10 cellular contexts compared by ENCODE assay signal in genomic region chr19:19387108-19387507, GRCh38. TPM values are rescaled to one million over a fixed set of nuclear protein-coding genes. Genes with fewer than 3 reads are reported as not detected.
A peak's percentile ranks its signal among the peaks of the same experiment; 100 is the strongest.
DNase-seq lines count a peak whose midpoint lies in the region; ATAC-seq, FAIRE-seq and TF ChIP-seq lines count a peak whose summit lies in the region.
"Had no signal": no experiment of that assay in that cellular context is flagged by ENCODE, and none has a peak within 500 bp of the region (broad histone marks: within the 10 kb centered on the region; RNA-seq: fewer than 3 reads in every experiment).

No MANE protein-coding gene starts in this region.

- DNase-seq in A549 (ENCODE audit: low read depth in 1 of 2, low spot score in 1 of 2) (no peak), HL-60 (ENCODE audit: low read depth in 1 of 2, low spot score in 1 of 2) (no peak), prostate gland (ENCODE audit: low spot score) (no peak), amniotic stem cell (lab: John Stamatoyannopoulos, UW) (no peak), GM10266 (ENCODE audit: extremely low spot score) (no peak), ecto neural progenitor cell (ENCODE audit: low spot score) (no peak)
- DNase-seq: adrenal gland, NCI-H510A treated with DMSO at 0.1 percent for 48 hours had no signal

- H3K4me1 Mint-ChIP-seq in brain, result peaks cover 48% of the 10 kb centered on the region

- no peak for ATAC-seq in A549

- peaks cover 0 to 3% (median 0%) of the 10 kb centered on the region in 5 experiments for H3K9me3 Mint-ChIP-seq in brain

- H3K4me1 ChIP-seq in A549 (peaks cover 10% of the 10 kb centered on the region; the same call in 1 of the 3 replicates), mucosa of stomach (ENCODE audit: control insufficient read depth, insufficient read depth, low read length) (peaks cover 41% of the 10 kb centered on the region), prostate gland (replicated peaks) (peaks cover 2% of the 10 kb centered on the region)

- H3K4me3 Mint-ChIP-seq in brain, result peak overlapping the region; percentile 85 to 94 (median 88)

- intact Hi-C loops in prostate gland (cut with DNase I), result no loop called here

- H3K4me2 ChIP-seq in A549, result peak overlapping the region; percentile 97

- H3K27ac Mint-ChIP-seq in brain, result peak overlapping the region in 2 of 5 experiments; percentile 59 to 72

- 87% methylated on average over 5 of the region's 5 CpGs for WGBS in A549 (ENCODE audit: missing lambda C conversion rate)
- WGBS in prostate gland, result 85% methylated on average over 5 of the region's 5 CpGs

- H3K27me3 ChIP-seq in HL-60 (ENCODE audit: insufficient read depth, poor library complexity, severe bottlenecking) (no peaks in the 10 kb centered on the region), mucosa of stomach (ENCODE audit: control insufficient read depth, insufficient read depth, low read length) (no peaks in the 10 kb centered on the region), prostate gland (replicated peaks; ENCODE audit: insufficient read depth) (no peaks in the 10 kb centered on the region)
- H3K27me3 ChIP-seq: adrenal gland had no signal

- POLR2A ChIA-PET in A549 (lab: Yijun Ruan, JAX), result no interaction called here

- H3K36me3 ChIP-seq in mucosa of stomach (ENCODE audit: control insufficient read depth, insufficient read depth, low read length) (no peaks in the 10 kb centered on the region), prostate gland (no peaks in the 10 kb centered on the region)
- H3K36me3 ChIP-seq: adrenal gland had no signal

- H3K9me3 ChIP-seq in A549, result no peaks in the 10 kb centered on the region
- no peaks in the 10 kb centered on the region for H3K9me3 ChIP-seq in mucosa of stomach (ENCODE audit: control insufficient read depth, low read length)
- H3K9me3 ChIP-seq in prostate gland, result no peaks in the 10 kb centered on the region
- H3K9me3 ChIP-seq: adrenal gland had no signal

- H3K4me3 ChIP-seq in A549 (peak overlapping the region; percentile 80; the same call in 1 of the 3 replicates), HL-60 (replicated peaks; ENCODE audit: insufficient read depth, low read length) (peak overlapping the region; percentile 90), mucosa of stomach (ENCODE audit: low read length) (peak overlapping the region; percentile 95), prostate gland (peak overlapping the region in 1 of 2 donors; percentile 82)

- H3K27me3 Mint-ChIP-seq in brain, result peaks cover 4% of the 10 kb centered on the region

- no peak for TF ChIP-seq EP300 in A549 (IDR thresholded peaks at IDR 0.05)

- no peak for FAIRE-seq in A549 (lab: Jason Lieb, UNC)

- no peak for TF ChIP-seq CTCF in A549 (IDR thresholded peaks at IDR 0.05)
- TF ChIP-seq CTCF in HL-60 (IDR thresholded peaks at IDR 0.05; ENCODE audit: insufficient read depth, low read length), result no peak
- no peak for TF ChIP-seq CTCF in brain (conservative IDR thresholded peaks at IDR 0.05)
- no peak for TF ChIP-seq CTCF in prostate gland (IDR thresholded peaks at IDR 0.05)
- TF ChIP-seq CTCF in GM10266 (IDR thresholded peaks at IDR 0.05; ENCODE audit: control insufficient read depth, insufficient read depth, low read depth, missing control alignments), result no peak

- H3K27ac ChIP-seq in A549 (peak overlapping the region in 1 of 2 experiments; percentile 98; a peak in 3 of 6 replicates), HL-60 (replicated peaks) (peak overlapping the region; percentile 82; the same call in 1 of the 2 replicates), prostate gland (no peak overlapping the region)

- no peak for TF ChIP-seq RAD21 in A549 (conservative IDR thresholded peaks at IDR 0.05 in 1 of 2, IDR thresholded peaks at IDR 0.05 in 1 of 2)

- H3K36me3 Mint-ChIP-seq in brain, result no peaks in the 10 kb centered on the region

- CTCF ChIA-PET in A549 (lab: Yijun Ruan, JAX), result interaction anchor here (1.1 kb wide), 1 partner anchor 12 kb away, joined by 3 read pairs; no protein-coding TSS in a partner anchor

- TF ChIP-seq POLR2A in A549 (IDR thresholded peaks at IDR 0.05; ENCODE audit: low read length) (no peak), prostate gland (IDR thresholded peaks at IDR 0.05) (no peak)

- H3K9ac ChIP-seq in mucosa of stomach (ENCODE audit: low read length), result peak overlapping the region; percentile 99

TF ChIP-seq in A549, 52 proteins besides CTCF, POLR2A, EP300 and RAD21:
- TF ChIP-seq MAZ (IDR thresholded peaks at IDR 0.05; ENCODE audit: borderline replicate concordance, low read depth, low read length) (no peak), FOSB (CRISPR knock-in tag; IDR thresholded peaks at IDR 0.05) (no peak), TP53 (CRISPR knock-in tag; IDR thresholded peaks at IDR 0.05) (no peak), CHD4 (IDR thresholded peaks at IDR 0.05; ENCODE audit: borderline replicate concordance) (no peak), USF2 (IDR thresholded peaks at IDR 0.05) (no peak), TFCP2L1 (CRISPR knock-in tag; IDR thresholded peaks at IDR 0.05) (no peak), REST (IDR thresholded peaks at IDR 0.05) (no peak), BHLHE40 (IDR thresholded peaks at IDR 0.05; ENCODE audit: low read depth, low read length) (no peak), ELK1 (IDR thresholded peaks at IDR 0.05; ENCODE audit: low read depth, low read length) (no peak), HES2 (IDR thresholded peaks at IDR 0.05) (no peak), NR3C1 (IDR thresholded peaks at IDR 0.05) (no peak), PBX3 (IDR thresholded peaks at IDR 0.05) (no peak), HOXB13 (CRISPR knock-in tag; IDR thresholded peaks at IDR 0.05; ENCODE audit: low read depth) (no peak)

RNA-seq across cellular contexts. Expression of gene GATAD2A, which starts 18.4 kb away (rescaled TPM):
- 12.5 and 25.2 TPM in 2 replicates for polyA plus RNA-seq in A549 (2011; rRNA removed)
- 29.4 and 31.6 TPM in 2 replicates for polyA plus RNA-seq in A549 (2012; cell fraction: cytosol; rRNA removed)
- polyA plus RNA-seq in A549 (2012; cell fraction: nucleus; rRNA removed), result 31.3 and 36.8 TPM in 2 replicates
- polyA plus RNA-seq in A549 (2017; fragmentation: RNase III; extraction: RNeasy Plus Mini Kit Qiagen cat#74134 plus additional on column Dnase treatment), result 28.4 to 29.3 TPM (median 28.9 TPM) in 3 replicates
- 11.7 and 12.7 TPM in 2 replicates for polyA minus RNA-seq in A549 (2011; rRNA and poly(A)+ RNA removed)
- 40.0 TPM for polyA plus RNA-seq in brain (ENCODE audit: insufficient read depth, low read depth, low replicate concordance)
- total RNA-seq in prostate gland, result 100 to 1,000 TPM in 1 of 2 donors, 10 to 100 TPM in 1; 41.7 to 138 TPM
